Comparison of ENCODE assay signal across 28 cellular contexts in the genomic region with DNA sequence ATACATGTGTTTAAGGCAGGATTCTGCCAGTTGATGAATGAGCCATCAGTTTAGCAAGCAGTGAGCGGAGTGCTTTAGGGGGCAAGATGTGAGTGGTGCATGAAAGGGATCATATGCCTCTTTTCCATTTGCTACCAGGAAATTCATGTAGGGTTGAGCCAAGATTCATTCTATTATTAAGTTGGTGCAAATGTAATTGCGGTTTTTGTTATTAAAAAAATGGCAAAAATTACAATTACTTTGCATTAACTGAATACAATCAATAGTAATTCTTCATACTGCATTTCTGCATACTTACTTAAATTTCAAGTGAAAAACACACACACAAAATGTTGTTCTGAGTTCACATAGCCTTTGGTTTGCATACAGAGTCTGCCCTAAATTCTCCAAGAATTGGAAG.
"Had no signal": no experiment of that assay in that cellular context is flagged by ENCODE, and none has a peak within 500 bp of the region (broad histone marks: within the 10 kb centered on the region; RNA-seq: fewer than 3 reads in every experiment).

No MANE protein-coding gene starts in this region.

- H3K27me3 ChIP-seq: gastroesophageal sphincter, heart left ventricle, sigmoid colon, tibial nerve had no signal

- DNase-seq: activated CD4-positive, alpha-beta T cell treated with anti-CD3 and anti-CD28 coated beads for 1 hour; activated CD4-positive, alpha-beta T cell treated with anti-CD3 and anti-CD28 coated beads, Interleukin-2, amount 10 ng/mL, durations not matched to agents 7 days and 5 days; activated CD8-positive, alpha-beta T cell treated with anti-CD3 and anti-CD28 coated beads for 36 hours; activated gamma-delta T cell treated with Interleukin-2 at 50 U/mL for 16 hours; activated naive CD4-positive, alpha-beta T cell treated with anti-CD3 and anti-CD28 coated beads, Interleukin-2, amount 50 U/mL, for 16 hours; activated T-cell treated with anti-CD3 and anti-CD28 coated beads, Interleukin-2, amount 50 U/mL, for 4 hours; amygdala; caudate nucleus; cortex of kidney; heart left ventricle; hypothalamus; immature natural killer cell; kidney; mucosa of descending colon; sigmoid colon; small intestine; stimulated activated CD4-positive, alpha-beta T cell treated with anti-CD3 and anti-CD28 coated beads, Interleukin-1b, Interleukin-23, amount 100 ng/mL, for 48 hours; stimulated activated CD4-positive, alpha-beta T cell treated with anti-CD3 and anti-CD28 coated beads, Interleukin-4, amount 100 ng/mL, for 4 hours; stimulated activated CD8-positive, alpha-beta memory T cell treated with anti-CD3 and anti-CD28 coated beads, Interleukin-4, amount 100 ng/mL, for 48 hours; stimulated activated naive B cell treated with anti-CD40 and anti-IgM and Interleukin-4, amounts not matched to agents 10 μg/mL and 1 μg/mL and 100 μg/mL, for 72 hours; stomach had no signal

- H3K4me1 Mint-ChIP-seq: activated T-helper 17 cell treated with anti-CD3 and anti-CD28 coated beads, Interleukin-2, amount 50 U/mL, for 72 hours; immature natural killer cell; WTC11 had no signal

- H3K4me3 Mint-ChIP-seq: activated CD4-positive, alpha-beta T cell treated with anti-CD3 and anti-CD28 coated beads, Interleukin-2, amount 10 ng/mL, durations not matched to agents 7 days and 5 days; activated CD8-positive, alpha-beta T cell treated with anti-CD3 and anti-CD28 coated beads for 36 hours; activated T-cell treated with anti-CD3 and anti-CD28 coated beads, Interleukin-2, amount 50 U/mL, for 4 hours; activated T-helper 17 cell treated with anti-CD3 and anti-CD28 coated beads, Interleukin-2, amount 50 U/mL, for 72 hours; immature natural killer cell; WTC11 had no signal

- H3K27ac Mint-ChIP-seq: activated T-helper 17 cell treated with anti-CD3 and anti-CD28 coated beads, Interleukin-2, amount 50 U/mL, for 72 hours; immature natural killer cell; stimulated activated naive B cell treated with anti-CD40 and anti-IgM and Interleukin-4, amounts not matched to agents 10 μg/mL and 1 μg/mL and 100 μg/mL, for 72 hours; WTC11 had no signal

- FAIRE-seq: endothelial cell of umbilical vein, kidney, small intestine had no signal

- H3K4me3 ChIP-seq: gastroesophageal sphincter, heart left ventricle, lung, mucosa of descending colon, sigmoid colon, stomach, tibial nerve had no signal

- H3K36me3 Mint-ChIP-seq: immature natural killer cell; stimulated activated naive B cell treated with anti-CD40 and anti-IgM and Interleukin-4, amounts not matched to agents 10 μg/mL and 1 μg/mL and 100 μg/mL, for 72 hours had no signal

- H3K9me3 Mint-ChIP-seq: activated CD4-positive, alpha-beta T cell treated with anti-CD3 and anti-CD28 coated beads, Interleukin-2, amount 10 ng/mL, durations not matched to agents 7 days and 5 days; activated T-cell treated with anti-CD3 and anti-CD28 coated beads, Interleukin-2, amount 50 U/mL, for 4 hours had no signal

- H3K4me1 ChIP-seq: gastroesophageal sphincter, sigmoid colon, stomach, tibial nerve had no signal

- H3K27ac ChIP-seq: gastroesophageal sphincter had no signal

- ATAC-seq: activated CD8-positive, alpha-beta T cell treated with anti-CD3 and anti-CD28 coated beads for 36 hours; activated T-cell treated with anti-CD3 and anti-CD28 coated beads, Interleukin-2, amount 50 U/mL, for 4 hours; activated T-helper 17 cell treated with anti-CD3 and anti-CD28 coated beads, Interleukin-2, amount 50 U/mL, for 72 hours; gastroesophageal sphincter; heart left ventricle; mucosa of descending colon; natural killer cell treated with Interleukin-12 subunit alpha and Interleukin-12 subunit beta and Interleukin-15 and Interleukin-18, amount 100 ng/mL, for 72 hours; WTC11 had no signal

- H3K36me3 ChIP-seq: gastroesophageal sphincter, heart left ventricle, sigmoid colon, stomach, tibial nerve had no signal

- H3K9me3 ChIP-seq: gastroesophageal sphincter, mucosa of descending colon, sigmoid colon, stomach, tibial nerve had no signal
